ENCODE assay signal across 8 cellular contexts in the genomic region with DNA sequence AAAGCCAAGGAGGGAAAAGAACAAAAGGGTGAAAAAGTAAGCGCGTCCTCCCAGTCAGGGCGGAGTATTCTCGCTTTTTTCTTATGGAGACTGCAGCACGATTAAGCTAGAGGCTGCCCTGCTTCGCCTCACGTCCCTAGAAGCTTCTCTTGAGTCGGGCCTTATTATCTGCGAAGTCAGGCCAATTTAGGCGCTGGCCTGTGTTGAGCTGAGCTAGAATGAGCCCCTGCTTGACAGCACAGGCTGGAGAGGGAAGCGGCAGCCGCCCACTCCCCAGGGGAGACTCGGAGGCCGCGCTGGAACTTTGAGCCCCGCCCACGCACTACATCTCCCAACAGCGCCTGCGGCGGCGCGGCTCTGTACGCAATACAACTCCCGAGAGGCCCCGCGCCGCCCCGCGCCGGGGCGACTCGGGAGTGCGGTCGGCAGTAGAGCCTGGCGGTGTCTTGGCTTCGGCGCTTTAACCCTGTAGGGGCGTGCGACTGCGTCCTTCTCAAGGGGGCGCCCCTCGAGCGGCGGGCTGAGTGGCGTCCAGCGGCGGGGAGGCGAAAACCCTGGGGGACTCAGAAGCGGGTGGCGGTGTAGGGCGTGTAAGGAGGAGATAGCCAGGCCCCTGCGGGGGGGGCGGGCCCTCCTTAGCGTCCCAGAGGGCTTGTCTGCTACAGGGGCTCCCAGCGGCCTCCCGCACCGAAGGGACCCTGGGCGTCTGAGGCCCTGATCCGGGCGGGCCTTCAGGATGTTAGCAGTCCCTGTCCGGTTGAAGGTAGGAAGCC. TPM values are rescaled to one million over a fixed set of nuclear protein-coding genes. Genes with fewer than 3 reads are reported as not detected.
DNase-seq lines count a peak whose midpoint lies in the region; ATAC-seq and TF ChIP-seq lines count a peak whose summit lies in the region.

No MANE protein-coding gene starts in this region.

- peak overlapping the region; percentile 86 for H2BK120ac ChIP-seq in IMR-90 (ENCODE audit: low read depth, low read length)

- H3K9me3 ChIP-seq in IMR-90 (ENCODE audit: control insufficient read depth, insufficient read depth, low read length) (peaks cover 9% of the 10 kb centered on the region), esophagus (ENCODE audit: control insufficient read depth in 2 of 2, insufficient read depth in 1 of 2, low read depth in 1 of 2, low read length in 1 of 2) (peaks cover 0 to 2% of the 10 kb centered on the region in 2 donors), muscle layer of duodenum (ENCODE audit: control insufficient read depth in 1 of 2, low read length in 2 of 2) (peaks cover 4 to 9% of the 10 kb centered on the region in 2 donors)

- H3K27ac ChIP-seq in IMR-90 (ENCODE audit: insufficient read depth, low read length) (peak overlapping the region; percentile 95), esophagus (ENCODE audit: low read depth in 2 of 2, low read length in 1 of 2) (peak overlapping the region; percentile 93 to 99), muscle layer of duodenum (ENCODE audit: low read length) (peak overlapping the region; percentile 99)

- TF ChIP-seq POLR2A in IMR-90 (IDR thresholded peaks at IDR 0.05; ENCODE audit: low read depth, low read length): peak; percentile 72

- H3K9ac ChIP-seq in IMR-90 (ENCODE audit: low read depth, low read length): peak overlapping the region; percentile 93

- peak overlapping the region; percentile 95 for H2AK9ac ChIP-seq in IMR-90 (replicated peaks; ENCODE audit: low read depth, low read length, poor library complexity)

- BruUV-seq in IMR-90 (replicated peaks; lab: Mats Ljungman, UMichigan): no TSS peak

- peak overlapping the region; percentile 91 for H4K5ac ChIP-seq in IMR-90 (ENCODE audit: low read depth, low read length)

- H2BK5ac ChIP-seq in IMR-90 (ENCODE audit: low read depth, low read length, poor library complexity, severe bottlenecking): peak overlapping the region; percentile 86

- H4K91ac ChIP-seq in IMR-90 (ENCODE audit: insufficient read depth, low read depth, low read length): peak overlapping the region; percentile 98

- peak; percentile 34 for TF ChIP-seq CTCF in IMR-90 (conservative IDR thresholded peaks at IDR 0.05; ENCODE audit: low read depth, low read length)

- peaks cover 35% of the 10 kb centered on the region for H3K4me1 Mint-ChIP-seq in activated T-cell treated with anti-CD3 and anti-CD28 coated beads, Interleukin-2, amount 50 U/mL, for 24 hours (ENCODE audit: low read depth)

- peak overlapping the region; percentile 99 for H3K4ac ChIP-seq in IMR-90 (ENCODE audit: low read depth, low read length)

- peak overlapping the region; percentile 44; the same call in 1 of the 2 replicates for H2BK20ac ChIP-seq in IMR-90 (ENCODE audit: low read depth, low read length)

- ATAC-seq in GM21529 (IDR thresholded peaks at IDR 0.05; ENCODE audit: unreplicated experiment) (peak; percentile 61), IMR-90 (ENCODE audit: low read depth) (peak; percentile 83)

- H2AFZ ChIP-seq in IMR-90 (replicated peaks; ENCODE audit: low read length, poor library complexity): peak overlapping the region; percentile 92

- H2BK15ac ChIP-seq in IMR-90 (ENCODE audit: low read depth, low read length): peak overlapping the region; percentile 89; the same call in 1 of the 3 replicates

- H3K18ac ChIP-seq in IMR-90 (ENCODE audit: low read depth, low read length): peak overlapping the region; percentile 86

- H3K36me3 ChIP-seq in IMR-90 (ENCODE audit: control insufficient read depth, insufficient read depth, low read length): peaks cover 15% of the 10 kb centered on the region; the same call in 1 of the 2 replicates
- H3K36me3 ChIP-seq in esophagus (ENCODE audit: control insufficient read depth in 2 of 2, insufficient read depth in 2 of 2, low read length in 1 of 2): peaks cover 0 to under 1% of the 10 kb centered on the region in 2 donors
- H3K36me3 ChIP-seq in muscle layer of duodenum (ENCODE audit: control insufficient read depth in 1 of 2, insufficient read depth in 2 of 2, low read length in 2 of 2): peaks cover 0 to 26% of the 10 kb centered on the region in 2 donors

- POLR2A ChIA-PET in IMR-90 (lab: Charles Lee; ENCODE audit: unreplicated experiment): interaction anchor here (0.6 to 1.1 kb wide), 3 partner anchors 24 to 107 kb away, joined by 3 to 5 read pairs (median 3); a partner anchor contains a TSS

- dilution Hi-C loops in IMR-90 (cut with HindIII; ENCODE audit: low sequenced_read_pairs, unreplicated experiment): no loop called here

- peaks cover 15% of the 10 kb centered on the region for H3K4me1 ChIP-seq in IMR-90 (ENCODE audit: control insufficient read depth, insufficient read depth, low read length)
- peaks cover 7 to 14% of the 10 kb centered on the region in 2 donors for H3K4me1 ChIP-seq in esophagus (ENCODE audit: control insufficient read depth in 2 of 2, insufficient read depth in 2 of 2, low read length in 1 of 2)
- H3K4me1 ChIP-seq in muscle layer of duodenum (ENCODE audit: control insufficient read depth in 1 of 2, insufficient read depth in 2 of 2, low read length in 2 of 2): peaks cover 26 to 44% of the 10 kb centered on the region in 2 donors

- peak overlapping the region; percentile 99 for H3K27ac Mint-ChIP-seq in activated T-cell treated with anti-CD3 and anti-CD28 coated beads, Interleukin-2, amount 50 U/mL, for 24 hours

- H3K27me3 ChIP-seq in IMR-90 (ENCODE audit: control insufficient read depth, insufficient read depth, low read length) (no peaks in the 10 kb centered on the region), esophagus (ENCODE audit: control insufficient read depth in 1 of 2, insufficient read depth in 2 of 2, low read length in 2 of 2) (no peaks in the 10 kb centered on the region), muscle layer of duodenum (ENCODE audit: low read depth, low read length) (no peaks in the 10 kb centered on the region)

- no peaks in the 10 kb centered on the region for H3K27me3 Mint-ChIP-seq in activated T-cell treated with anti-CD3 and anti-CD28 coated beads, Interleukin-2, amount 50 U/mL, for 24 hours

- H3K4me3 ChIP-seq in IMR-90 (ENCODE audit: insufficient read depth, low read depth, low read length) (peak overlapping the region; percentile 67), esophagus (ENCODE audit: low read depth in 1 of 2, low read length in 2 of 2) (peak overlapping the region; percentile 84 to 95), muscle layer of duodenum (ENCODE audit: low read depth in 1 of 2, low read length in 2 of 2) (peak overlapping the region; percentile 78 to 99)

- peak overlapping the region; percentile 99 for H3K14ac ChIP-seq in IMR-90 (replicated peaks; ENCODE audit: low read depth, low read length)

- peak overlapping the region; percentile 99 for H3K23ac ChIP-seq in IMR-90 (ENCODE audit: low read depth, low read length)

- no peaks in the 10 kb centered on the region for H4K20me1 ChIP-seq in IMR-90 (ENCODE audit: insufficient read depth, low read length)

- peaks cover 47% of the 10 kb centered on the region for H3K36me3 Mint-ChIP-seq in activated T-cell treated with anti-CD3 and anti-CD28 coated beads, Interleukin-2, amount 50 U/mL, for 24 hours (ENCODE audit: low read depth)

- H4K8ac ChIP-seq in IMR-90 (ENCODE audit: low read depth in 2 of 2, low read length in 2 of 2): peak overlapping the region; percentile 99

- DNase-seq in DMS53 (lab: John Stamatoyannopoulos, UW): peak; percentile 96
- peak; percentile 90 for DNase-seq in IMR-90
- peak; percentile 95 for DNase-seq in OCI-M1 (lab: John Stamatoyannopoulos, UW)
- peak; percentile 90 for DNase-seq in activated T-cell treated with anti-CD3 and anti-CD28 coated beads, Interleukin-2, amount 50 U/mL, for 24 hours
- DNase-seq in stimulated activated CD8-positive, alpha-beta memory T cell treated with anti-CD3 and anti-CD28 coated beads, Interleukin-7, amount 100 ng/mL, for 24 hours (ENCODE audit: low read depth): peak; percentile 67

- 0% methylated on average over 22 of the region's 61 CpGs; no CpG with 5 or more reads in 1 of the 2 experiments for WGBS in IMR-90 (ENCODE audit: extremely low coverage in 2 of 2, insufficient read length in 1 of 2), 2 experiments
- WGBS in esophagus, 2 donors: 1% methylated on average over 61 of the region's 61 CpGs

- H3K4me3 Mint-ChIP-seq in activated T-cell treated with anti-CD3 and anti-CD28 coated beads, Interleukin-2, amount 50 U/mL, for 24 hours: peak overlapping the region; percentile 93

- TF ChIP-seq RAD21 in IMR-90 (IDR thresholded peaks at IDR 0.05; ENCODE audit: low read length): peak; percentile 39

- H3K9me1 ChIP-seq in IMR-90 (ENCODE audit: insufficient read depth, low read length): peaks cover 9% of the 10 kb centered on the region

- peaks cover 35 to 57% of the 10 kb centered on the region in 2 experiments for H3K79me1 ChIP-seq in IMR-90 (ENCODE audit: low read depth in 1 of 2, low read length in 2 of 2)

- H3K9me3 Mint-ChIP-seq in activated T-cell treated with anti-CD3 and anti-CD28 coated beads, Interleukin-2, amount 50 U/mL, for 24 hours: peaks cover 2% of the 10 kb centered on the region

- peak overlapping the region; percentile 97 for H3K56ac ChIP-seq in IMR-90 (ENCODE audit: extremely low read depth, insufficient read depth, low read length)

- in situ Hi-C loops in IMR-90 (cut with MboI; ENCODE audit: low sequenced_read_pairs): no loop called here

- peak overlapping the region; percentile 89 for H3K4me2 ChIP-seq in IMR-90 (ENCODE audit: low read depth, low read length)

- CTCF ChIA-PET in IMR-90 (lab: Yijun Ruan, JAX): interaction anchor here (0.6 to 1.7 kb wide), 3 partner anchors 19 to 35 kb away, joined by 3 to 8 read pairs (median 7); no protein-coding TSS in a partner anchor

- H2AK5ac ChIP-seq in IMR-90 (ENCODE audit: low read depth, low read length): peak overlapping the region; percentile 96

- intact Hi-C loops in IMR-90 (cut with micrococcal nuclease): loop anchor here (1.0 kb wide), 2 partner anchors 24 to 36 kb away; a partner anchor contains a TSS

TF ChIP-seq in IMR-90, 13 proteins besides CTCF, POLR2A, EP300 and RAD21 (continues in another document):
- TF ChIP-seq FOS (IDR thresholded peaks at IDR 0.05; ENCODE audit: low read depth, low read length) (no peak), CEBPB (IDR thresholded peaks at IDR 0.05; ENCODE audit: low read depth, low read length) (peak; percentile 82)

RNA-seq across cellular contexts. Expression of a gene that starts 0.9 kb away (rescaled TPM):
- total RNA-seq in IMR-90 (2012; rRNA removed): 14.3 and 15.8 TPM in 2 replicates
- polyA plus RNA-seq in IMR-90 (2012; rRNA removed) (3.7 and 5.3 TPM in 2 replicates), esophagus (1 to 10 TPM; 6.2 to 9.6 TPM)
- 1.0 and 1.7 TPM in 2 replicates for polyA plus RNA-seq in IMR-90 (2012; cell fraction: cytosol; rRNA removed)
- 1.1 and 6.8 TPM in 2 replicates for polyA plus RNA-seq in IMR-90 (2012; cell fraction: nucleus; rRNA removed; ENCODE audit: low replicate concordance)

RNA-seq across cellular contexts. Expression of a gene that starts 24.7 kb away (rescaled TPM):
- total RNA-seq in IMR-90 (2012; rRNA removed): 99.7 and 152 TPM in 2 replicates
- polyA plus RNA-seq in IMR-90 (2012; rRNA removed): 107 and 111 TPM in 2 replicates
- 30.2 and 57.0 TPM in 2 replicates for polyA plus RNA-seq in IMR-90 (2012; cell fraction: cytosol; rRNA removed)
- 14.3 and 62.0 TPM in 2 replicates for polyA plus RNA-seq in IMR-90 (2012; cell fraction: nucleus; rRNA removed; ENCODE audit: low replicate concordance)
- polyA plus RNA-seq in esophagus: 10 to 100 TPM; 46.5 to 62.3 TPM

RNA-seq across cellular contexts. Expression of a gene that starts 55.8 kb away (rescaled TPM):
- total RNA-seq in IMR-90 (2012; rRNA removed): 3.0 and 3.3 TPM in 2 replicates
- polyA plus RNA-seq in IMR-90 (2012; rRNA removed) (5.4 and 6.3 TPM in 2 replicates), esophagus (10 to 100 TPM; 22.0 to 37.7 TPM)
- polyA plus RNA-seq in IMR-90 (2012; cell fraction: cytosol; rRNA removed): 3.4 and 5.3 TPM in 2 replicates
- polyA plus RNA-seq in IMR-90 (2012; cell fraction: nucleus; rRNA removed; ENCODE audit: low replicate concordance): 6.6 and 11.2 TPM in 2 replicates

Comparison
In these comparisons a context has a peak if more than half of its experiments do, and no peak if none do; other contexts are left out.
1. Peak in every context shown above with its lines: DNase-seq, ATAC-seq, H3K4me3 ChIP-seq and H3K27ac ChIP-seq.